ENCODE assay signal across 21 cellular contexts in the genomic region with DNA sequence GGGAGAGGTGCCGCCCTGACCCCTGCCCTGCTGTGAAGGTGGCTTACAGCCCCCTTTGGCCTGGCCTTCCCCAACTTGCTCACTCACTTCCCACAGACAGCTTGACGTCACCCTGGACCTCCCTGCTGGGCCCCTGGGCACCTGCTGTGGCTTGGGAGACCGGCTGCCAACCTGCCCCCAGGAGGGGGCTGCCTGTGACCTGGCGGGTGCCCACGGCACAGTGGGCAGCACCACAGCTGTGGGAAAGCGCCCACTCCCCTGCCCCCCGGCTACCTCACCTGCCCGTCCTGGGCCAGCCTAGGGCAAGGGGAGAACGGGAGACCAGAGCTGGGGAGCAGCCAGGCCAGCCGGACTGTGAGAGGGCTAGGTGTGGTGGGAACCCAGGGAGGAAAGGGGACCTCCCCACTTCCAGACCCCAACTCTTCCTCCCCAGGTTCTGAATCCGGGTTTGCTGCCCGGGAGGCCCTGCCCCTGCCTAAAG. TPM values are rescaled to one million over a fixed set of nuclear protein-coding genes. Genes with fewer than 3 reads are reported as not detected.
DNase-seq lines count a peak whose midpoint lies in the region; ATAC-seq and TF ChIP-seq lines count a peak whose summit lies in the region.
"Had no signal": no experiment of that assay in that cellular context is flagged by ENCODE, and none has a peak within 500 bp of the region (broad histone marks: within the 10 kb centered on the region; RNA-seq: fewer than 3 reads in every experiment).

No MANE protein-coding gene starts in this region.

- H3K36me3 ChIP-seq in heart right ventricle, result no peaks in the 10 kb centered on the region
- no peaks in the 10 kb centered on the region for H3K36me3 ChIP-seq in osteoblast (ENCODE audit: insufficient read depth, low read length)
- H3K36me3 ChIP-seq in spleen, result no peaks in the 10 kb centered on the region
- H3K36me3 ChIP-seq: BE2C; BLaER1 treated with 17β-estradiol and CSF1 and Interleukin-3, amounts not matched to agents 10 nM and 100 nM; HAP-1 had no signal

- TF ChIP-seq POLR2A in spleen (IDR thresholded peaks at IDR 0.05), result no peak

- no peaks in the 10 kb centered on the region for H3K9me3 ChIP-seq in heart right ventricle
- H3K9me3 ChIP-seq in osteoblast (ENCODE audit: low read depth, low read length), result no peaks in the 10 kb centered on the region
- no peaks in the 10 kb centered on the region for H3K9me3 ChIP-seq in spleen
- H3K9me3 ChIP-seq: BE2C, HAP-1 had no signal

- H3K27ac ChIP-seq in heart right ventricle (no peak overlapping the region), osteoblast (ENCODE audit: low read depth, low read length) (no peak overlapping the region), spleen (no peak overlapping the region)
- H3K27ac ChIP-seq: 22Rv1; BLaER1 treated with 17β-estradiol and CSF1 and Interleukin-3, amounts not matched to agents 10 nM and 100 nM had no signal

- no peak overlapping the region for H3K4me2 ChIP-seq in osteoblast (ENCODE audit: insufficient read depth, low read length)
- H3K4me2 ChIP-seq: BLaER1 treated with 17β-estradiol and CSF1 and Interleukin-3, amounts not matched to agents 10 nM and 100 nM had no signal

- H2AFZ ChIP-seq in osteoblast (ENCODE audit: low read length), result no peak overlapping the region

- H3K79me2 ChIP-seq in osteoblast (ENCODE audit: insufficient read depth, low read length), result no peaks in the 10 kb centered on the region

- WGBS in heart right ventricle, 2 donors, result 89 to 95% methylated on average over 9 to 12 of the region's 12 CpGs
- 76 to 94% (median 86%) methylated on average over 1 to 12 of the region's 12 CpGs; no CpG with 5 or more reads in 1 of the 5 donors for WGBS in spleen, 5 donors

- DNase-seq in cardiac septum (ENCODE audit: low spot score), result peak; percentile 64
- DNase-seq in heart right ventricle, result no peak
- DNase-seq in osteoblast (ENCODE audit: insufficient read length, low spot score, missing footprints), result peak; percentile 79
- DNase-seq in spleen, result peak; percentile 73
- no peak for DNase-seq in HuH-7 (ENCODE audit: low spot score)
- DNase-seq: AML-193; BE2C; CD4-positive, alpha-beta T cell; CD8-positive, alpha-beta memory T cell; DMS 273 treated with DMSO at 0.1 percent for 48 hours; DMS53; DMS79 treated with DMSO at 0.1 percent for 48 hours; GF-D8 had no signal

- H3K27me3 ChIP-seq in heart right ventricle (peaks cover 0 to 9% (median 0%) of the 10 kb centered on the region in 7 donors), osteoblast (ENCODE audit: insufficient read depth, low read length) (peaks cover 25% of the 10 kb centered on the region), spleen (replicated peaks in 1 of 7) (no peaks in the 10 kb centered on the region)

- no peak for ATAC-seq in heart right ventricle
- ATAC-seq in GM21619 (IDR thresholded peaks at IDR 0.05; ENCODE audit: unreplicated experiment), result no peak

- TF ChIP-seq CTCF in heart right ventricle (IDR thresholded peaks at IDR 0.05) (no peak), osteoblast (IDR thresholded peaks at IDR 0.05; ENCODE audit: extremely low read depth, low read depth, low read length) (no peak), spleen (IDR thresholded peaks at IDR 0.05 in 8 of 11, conservative IDR thresholded peaks at IDR 0.05 in 3 of 11) (no peak)

- intact Hi-C loops in cardiac septum (cut with DNase I) (no loop called here), heart right ventricle (cut with DNase I) (no loop called here), spleen (cut with DNase I; ENCODE audit: low total_unique reads) (no loop called here)

- no peaks in the 10 kb centered on the region for H4K20me1 ChIP-seq in osteoblast (ENCODE audit: insufficient read depth, low read length)

- no peak overlapping the region for H3K4me3 ChIP-seq in heart right ventricle
- no peak overlapping the region for H3K4me3 ChIP-seq in osteoblast (ENCODE audit: insufficient read depth, low read length)
- H3K4me3 ChIP-seq in spleen, result no peak overlapping the region
- H3K4me3 ChIP-seq: BLaER1 treated with 17β-estradiol and CSF1 and Interleukin-3, amounts not matched to agents 10 nM and 100 nM; HAP-1 had no signal

- H3K4me1 ChIP-seq in heart right ventricle (peaks cover 0 to 9% (median 0%) of the 10 kb centered on the region in 9 donors), osteoblast (ENCODE audit: insufficient read depth, low read length) (no peaks in the 10 kb centered on the region), spleen (peaks cover 0 to 26% (median 14%) of the 10 kb centered on the region in 6 donors)
- H3K4me1 ChIP-seq: BE2C, HAP-1 had no signal

RNA-seq across cellular contexts. Expression of a gene that starts 2.4 kb away (rescaled TPM):
- total RNA-seq in cardiac septum (0.40 TPM), heart right ventricle (1 to 10 TPM in 3 of 10 donors, under 1 TPM in 7; 0.17 to 1.6 (median 0.44) TPM), osteoblast (under 0.01 TPM in 1 of 2 replicates, not detected in the other), spleen (1 to 10 TPM; 1.5 to 3.4 (median 2.4) TPM)
- polyA plus RNA-seq in heart right ventricle (under 1 TPM; 0.23 to 0.51 TPM), spleen (under 1 TPM; 0.26 to 0.83 (median 0.50) TPM)
- total RNA-seq: G401 had no signal

RNA-seq across cellular contexts. Expression of a gene that starts 7.8 kb away (rescaled TPM):
- not detected for total RNA-seq in cardiac septum
- not detected for total RNA-seq in heart right ventricle
- not detected for polyA plus RNA-seq in heart right ventricle
- total RNA-seq in osteoblast, result not detected in 2 replicates
- total RNA-seq in spleen, result not detected
- not detected for polyA plus RNA-seq in spleen
- total RNA-seq: CD4-positive, alpha-beta T cell; CD8-positive, alpha-beta memory T cell; Daoy; G401 had no signal
- polyA plus RNA-seq: AG04450; CD14-positive monocyte; CD8-positive, alpha-beta memory T cell had no signal

RNA-seq across cellular contexts. Expression of a gene that starts 36.9 kb away (rescaled TPM):
- 0.19 TPM for total RNA-seq in cardiac septum
- under 1 TPM in 6 of 10 donors, not detected in 4; 0.20 to 0.33 (median 0.26) TPM for total RNA-seq in heart right ventricle
- polyA plus RNA-seq in heart right ventricle, result under 1 TPM; 0.36 to 0.44 TPM
- total RNA-seq in osteoblast, result 3.3 and 3.5 TPM in 2 replicates
- 1 to 10 TPM; 1.2 to 6.4 (median 3.7) TPM for total RNA-seq in spleen
- 1 to 10 TPM; 1.1 to 1.8 (median 1.3) TPM for polyA plus RNA-seq in spleen
- total RNA-seq: G401 had no signal
- polyA plus RNA-seq: AG04450, CD14-positive monocyte had no signal

Comparison
In these comparisons a context has a peak if more than half of its experiments do, and no peak if none do; other contexts are left out.
1. DNase-seq: peak in cardiac septum (single experiment), osteoblast (single experiment) and spleen (single experiment); none in heart right ventricle (0 of 2) and HuH-7 (single experiment).